Comparison of ENCODE assay signal across 18 cellular contexts in the genomic region with DNA sequence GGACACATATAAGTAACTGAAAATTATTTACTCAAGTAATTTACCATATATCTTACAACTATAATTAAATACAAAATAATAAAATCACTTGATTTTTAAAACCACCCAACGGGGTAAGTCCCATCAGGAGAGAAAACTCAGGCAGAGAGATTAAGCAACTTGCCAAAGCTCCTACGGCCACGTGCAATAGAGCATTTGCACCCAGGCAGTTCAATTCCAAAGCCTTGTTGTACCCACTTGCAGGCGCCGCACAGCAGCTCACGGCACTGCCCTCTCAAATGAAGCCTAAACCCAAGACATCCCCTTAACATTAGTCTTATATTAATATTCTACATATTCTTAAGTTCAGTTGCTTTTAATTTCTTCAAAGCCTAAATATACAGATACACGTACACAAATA.
DNase-seq lines count a peak whose midpoint lies in the region; ATAC-seq and TF ChIP-seq lines count a peak whose summit lies in the region.
"Had no signal": no experiment of that assay in that cellular context is flagged by ENCODE, and none has a peak within 500 bp of the region (broad histone marks: within the 10 kb centered on the region; RNA-seq: fewer than 3 reads in every experiment).

No MANE protein-coding gene starts in this region.

- H3K27ac ChIP-seq in dorsolateral prefrontal cortex (peak overlapping the region; percentile 0 to 97 (median 92)), substantia nigra (ENCODE audit: low read depth, low read length, poor library complexity, severe bottlenecking) (peak overlapping the region; percentile 89)
- H3K27ac ChIP-seq: C4-2B, gastroesophageal sphincter, psoas muscle, thoracic aorta had no signal

- H3K4me1 Mint-ChIP-seq in mesothelial cell of epicardium, result peaks cover 15% of the 10 kb centered on the region

- peak overlapping the region; percentile 49 to 82 (median 67) for H3K4me3 ChIP-seq in dorsolateral prefrontal cortex
- H3K4me3 ChIP-seq: body of pancreas, gastroesophageal sphincter, psoas muscle, thoracic aorta had no signal

- H3K9me3 Mint-ChIP-seq in mesothelial cell of epicardium, result no peaks in the 10 kb centered on the region
- H3K9me3 Mint-ChIP-seq: activated B cell treated with CpG ODN at 0.5 μM for 24 hours had no signal

- no peak overlapping the region for H3K27ac Mint-ChIP-seq in mesothelial cell of epicardium
- H3K27ac Mint-ChIP-seq: activated B cell treated with CpG ODN at 0.5 μM for 24 hours had no signal

- H3K27me3 Mint-ChIP-seq in mesothelial cell of epicardium (ENCODE audit: low read depth), result no peaks in the 10 kb centered on the region
- H3K27me3 Mint-ChIP-seq: activated B cell treated with CpG ODN at 0.5 μM for 24 hours had no signal

- no peak for ATAC-seq in HG02798 (IDR thresholded peaks at IDR 0.05; ENCODE audit: poor library complexity, unreplicated experiment)
- ATAC-seq: body of pancreas, gastroesophageal sphincter had no signal

- peak overlapping the region; percentile 37 for H3K4me3 Mint-ChIP-seq in mesothelial cell of epicardium
- H3K4me3 Mint-ChIP-seq: activated B cell treated with CpG ODN at 0.5 μM for 24 hours had no signal

- no peaks in the 10 kb centered on the region for H3K27me3 ChIP-seq in dorsolateral prefrontal cortex
- H3K27me3 ChIP-seq: body of pancreas, gastroesophageal sphincter had no signal

- DNase-seq in NCI-H446 treated with DMSO at 0.1 percent for 48 hours (lab: John Stamatoyannopoulos, UW) (peak; percentile 33), dorsolateral prefrontal cortex (peak; percentile 35 to 62 (median 54)), mesothelial cell of epicardium (ENCODE audit: low spot score in 2 of 2, unreplicated experiment in 2 of 2) (no peak), substantia nigra (lab: John Stamatoyannopoulos, UW) (peak in 27 of 49 donors; percentile 8 to 65 (median 26)), GDM1 (lab: John Stamatoyannopoulos, UW) (no peak), occipital lobe (lab: John Stamatoyannopoulos, UW) (no peak), GM19238 (ENCODE audit: insufficient read length, low spot score) (no peak)
- DNase-seq: activated B cell treated with CpG ODN at 0.5 μM for 24 hours; activated gamma-delta T cell treated with Interleukin-2 at 50 U/mL for 16 hours; body of pancreas; effector CD4-positive, alpha-beta T cell; islet precursor cell; NCI-H1048; psoas muscle had no signal

- TF ChIP-seq CTCF in dorsolateral prefrontal cortex (IDR thresholded peaks at IDR 0.05 in 54 of 56, conservative IDR thresholded peaks at IDR 0.05 in 2 of 56; ENCODE audit: low read depth in 1 of 56, partially characterized antibody in 56 of 56), result peak in 1 of 56 donors; percentile 14
- TF ChIP-seq CTCF in mesothelial cell of epicardium (IDR thresholded peaks at IDR 0.05; ENCODE audit: unreplicated experiment), result no peak

- H3K36me3 Mint-ChIP-seq in mesothelial cell of epicardium, result no peaks in the 10 kb centered on the region

- intact Hi-C loops in dorsolateral prefrontal cortex (cut with DNase I), result loop anchor here in 1 of 2 donors (5.0 kb wide), 1 partner anchor 38 kb away; no protein-coding TSS in a partner anchor

Comparison
In these comparisons a context has a peak if more than half of its experiments do, and no peak if none do; other contexts are left out.
1. DNase-seq: peak in NCI-H446 treated with DMSO at 0.1 percent for 48 hours (single experiment), dorsolateral prefrontal cortex (10 of 10) and substantia nigra (27 of 49); none in mesothelial cell of epicardium (0 of 2), GDM1 (single experiment), occipital lobe (single experiment) and GM19238 (single experiment).